28 cellular contexts compared by ENCODE assay signal in the genomic region with DNA sequence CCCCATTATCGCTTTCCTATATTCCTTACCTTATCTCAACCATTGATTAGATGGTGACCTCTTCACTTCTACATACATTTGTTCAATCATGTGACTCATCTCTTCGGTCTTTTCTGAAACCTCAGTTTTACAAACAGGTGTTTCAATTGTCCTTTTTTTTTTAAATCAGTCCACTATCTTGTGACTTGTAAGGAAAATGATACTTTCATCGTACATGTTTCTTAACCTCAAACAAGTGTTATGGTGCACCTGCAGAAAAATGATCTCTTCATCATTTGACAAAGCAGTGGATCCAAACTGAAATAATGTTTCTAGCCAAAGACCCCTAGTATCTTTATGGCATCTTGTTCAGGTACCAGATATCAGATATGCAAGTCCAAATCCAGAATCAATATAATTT.
"Had no signal": no experiment of that assay in that cellular context is flagged by ENCODE, and none has a peak within 500 bp of the region (broad histone marks: within the 10 kb centered on the region; RNA-seq: fewer than 3 reads in every experiment).

No MANE protein-coding gene starts in this region.

- ATAC-seq: PC-3 had no signal

- H3K9me2 ChIP-seq: SK-N-SH had no signal

- DNase-seq: Kasumi-1; KBM-7; MG63; MV-4-11; NCI-H1048; NCI-H1694; NCI-H187; NCI-H2029 treated with DMSO at 0.1 percent for 48 hours; NCI-H2081 treated with DMSO at 0.1 percent for 48 hours; NCI-H2107; NCI-H2171; NCI-H226; NCI-H446 treated with DMSO at 0.1 percent for 48 hours; NCI-H510A; NCI-H524; NCI-H526; NCI-H82; NK-92 treated with Interleukin-12 subunit alpha and Interleukin-12 subunit beta, amount 100 ng/mL, for 24 hours; OCI-M1; PC-3; Peyer's patch; Right ventricle myocardium superior; RPMI8226; SHP77 treated with DMSO at 0.1 percent for 48 hours; SK-N-SH; SW 1271; T-helper 1 cell had no signal

- H3K36me3 ChIP-seq: MG63, Peyer's patch, SJSA1 had no signal

- H3K27ac ChIP-seq: Peyer's patch, SJSA1 had no signal

- H3K4me2 ChIP-seq: SK-N-SH had no signal

- H3K9ac ChIP-seq: SK-N-SH had no signal

- H3K27me3 ChIP-seq: MG63, Peyer's patch, SJSA1 had no signal

- H3K9me3 ChIP-seq: MG63, Peyer's patch, SK-N-SH had no signal

- H3K4me3 ChIP-seq: MG63, Peyer's patch, SJSA1 had no signal

- H3K4me1 ChIP-seq: Peyer's patch, SJSA1 had no signal
